ENCODE assay signal across 20 cellular contexts in the genomic region with DNA sequence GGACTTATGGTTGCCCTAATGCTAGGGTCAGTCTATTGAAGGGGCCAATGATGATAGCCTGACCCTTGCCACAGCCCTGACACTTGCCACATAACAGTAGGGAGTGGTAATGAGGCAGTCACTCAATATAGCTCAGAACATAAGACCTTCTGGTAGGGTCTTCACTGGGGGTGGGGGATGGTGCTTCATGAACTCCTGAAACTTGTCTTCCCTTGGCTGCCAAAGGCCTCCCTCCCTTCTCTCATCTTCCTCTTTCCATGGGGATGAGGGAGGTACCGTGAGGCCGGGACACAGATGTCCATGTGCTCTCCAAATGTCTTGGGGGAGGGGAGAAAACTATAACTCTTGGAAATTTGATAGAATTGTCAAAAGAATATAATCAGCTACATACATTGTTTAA. TPM values are rescaled to one million over a fixed set of nuclear protein-coding genes. Genes with fewer than 3 reads are reported as not detected.
"Had no signal": no experiment of that assay in that cellular context is flagged by ENCODE, and none has a peak within 500 bp of the region (broad histone marks: within the 10 kb centered on the region; RNA-seq: fewer than 3 reads in every experiment).

No MANE protein-coding gene starts in this region.

- H3K9me3 ChIP-seq: gastrocnemius medialis, right lobe of liver, stomach, suprapubic skin had no signal

- DNase-seq: activated CD4-positive, alpha-beta T cell treated with anti-CD3 and anti-CD28 coated beads, Interleukin-2, amount 10 ng/mL, durations not matched to agents 24 days and 14 days; activated CD8-positive, alpha-beta memory T cell treated with anti-CD3 and anti-CD28 coated beads, Interleukin-2, amount 10 ng/mL, durations not matched to agents 7 days and 5 days; activated CD8-positive, alpha-beta T cell treated with anti-CD3 and anti-CD28 coated beads for 36 hours; activated gamma-delta T cell; activated naive CD4-positive, alpha-beta T cell treated with anti-CD3 and anti-CD28 coated beads, Interleukin-2, amount 50 U/mL, for 16 hours; activated naive CD8-positive, alpha-beta T cell treated with anti-CD3 and anti-CD28 coated beads, Interleukin-2, amount 50 U/mL, for 24 hours; activated T-cell treated with anti-CD3 and anti-CD28 coated beads for 4 hours; effector memory CD4-positive, alpha-beta T cell; gastrocnemius medialis; hippocampal formation; nephron progenitor cell; nucleus accumbens; right lobe of liver; stimulated activated CD4-positive, alpha-beta T cell treated with anti-CD3 and anti-CD28 coated beads, Interleukin-15, amount 100 ng/mL, for 24 hours; T-helper 17 cell had no signal

- H3K27me3 ChIP-seq: gastrocnemius medialis, right lobe of liver, stomach, suprapubic skin had no signal

- H3K27ac ChIP-seq: gastrocnemius medialis, right lobe of liver, skin epidermis, stomach, suprapubic skin had no signal

- H3K4me3 ChIP-seq: gastrocnemius medialis, right lobe of liver, skin epidermis, stomach, suprapubic skin had no signal

- ATAC-seq: activated CD8-positive, alpha-beta memory T cell treated with anti-CD3 and anti-CD28 coated beads, Interleukin-2, amount 10 ng/mL, durations not matched to agents 7 days and 5 days; activated CD8-positive, alpha-beta T cell treated with anti-CD3 and anti-CD28 coated beads for 36 hours; activated naive CD8-positive, alpha-beta T cell treated with anti-CD3 and anti-CD28 coated beads, Interleukin-2, amount 50 U/mL, for 24 hours; gastrocnemius medialis; right lobe of liver; stimulated activated memory B cell treated with anti-CD40 and anti-IgM and Interleukin-4, amounts not matched to agents 10 μg/mL and 1 μg/mL and 100 μg/mL, for 72 hours; T-helper 17 cell had no signal

- H3K4me1 ChIP-seq: gastrocnemius medialis, right lobe of liver had no signal

- H3K36me3 ChIP-seq: gastrocnemius medialis, right lobe of liver, stomach, suprapubic skin had no signal

RNA-seq across cellular contexts. Expression of a gene that starts 21.1 kb away (rescaled TPM):
- total RNA-seq: activated CD4-positive, alpha-beta T cell treated with anti-CD3 and anti-CD28 coated beads, Interleukin-2, amount 10 ng/mL, durations not matched to agents 24 days and 14 days; activated CD8-positive, alpha-beta memory T cell treated with anti-CD3 and anti-CD28 coated beads, Interleukin-2, amount 10 ng/mL, durations not matched to agents 7 days and 5 days; activated CD8-positive, alpha-beta T cell treated with anti-CD3 and anti-CD28 coated beads for 36 hours; activated T-helper 1 cell treated with anti-CD3 and anti-CD28 coated beads, Interleukin-12 subunit alpha, Interleukin-12 subunit beta, Interleukin-2, Interleukin-4 antibody, amounts not matched to agents 30 ng/mL and 10 ng/mL and 1 ng/mL, durations not matched to agents 14 hours and 24 hours and 36 hours; T-helper 17 cell had no signal
